ENCODE assay signal across 8 cellular contexts in the genomic region with DNA sequence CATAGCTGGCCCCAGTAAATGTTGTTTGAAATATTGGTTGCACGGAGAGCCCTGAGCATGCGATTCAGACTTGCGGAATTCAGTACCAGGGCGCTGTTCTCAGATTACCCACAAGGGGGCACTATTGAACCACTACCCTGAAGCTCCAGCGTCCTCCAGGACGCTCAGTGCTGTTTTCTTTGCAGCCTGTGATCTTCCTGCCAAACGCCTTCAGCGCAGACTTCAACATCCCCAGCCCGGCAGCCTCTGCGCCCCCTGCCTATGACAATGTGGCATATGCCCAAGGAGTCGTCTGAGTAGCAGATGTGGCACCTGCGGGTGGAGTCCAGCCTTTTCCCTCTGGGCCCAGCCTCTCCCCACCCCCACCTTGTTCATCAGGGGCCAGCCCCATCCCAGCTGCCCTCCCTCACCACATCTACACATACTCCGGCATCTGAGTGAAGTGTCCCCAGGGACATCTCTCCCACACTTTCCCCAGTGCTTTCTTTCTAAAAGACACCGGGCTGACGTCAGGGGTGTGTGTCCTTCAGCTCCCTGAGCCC. TPM values are rescaled to one million over a fixed set of nuclear protein-coding genes. Genes with fewer than 3 reads are reported as not detected.
DNase-seq lines count a peak whose midpoint lies in the region; TF ChIP-seq lines count a peak whose summit lies in the region.

No MANE protein-coding gene starts in this region.

- no peaks in the 10 kb centered on the region for H3K9me3 ChIP-seq in prostate gland
- H3K9me3 ChIP-seq in vagina: no peaks in the 10 kb centered on the region

- H3K27me3 ChIP-seq in prostate gland (replicated peaks; ENCODE audit: insufficient read depth): no peaks in the 10 kb centered on the region
- H3K27me3 ChIP-seq in vagina: no peaks in the 10 kb centered on the region

- 11% methylated on average over 15 of the region's 15 CpGs for WGBS in prostate gland

- peak overlapping the region in 1 of 2 donors; percentile 19 for H3K27ac ChIP-seq in prostate gland
- H3K27ac ChIP-seq in vagina: no peak overlapping the region

- DNase-seq in GM03348 (ENCODE audit: low spot score) (peak; percentile 92), HCEC 1CT (peak; percentile 73), MV-4-11 (lab: John Stamatoyannopoulos, UW) (peak; percentile 83), SK-MEL-5 (ENCODE audit: low read depth, low spot score) (peak; percentile 85), glomerular visceral epithelial cell (ENCODE audit: extremely low spot score) (peak; percentile 84), prostate gland (ENCODE audit: low spot score) (peak; percentile 87), vagina (ENCODE audit: extremely low spot score in 2 of 2) (no peak)
- peak; percentile 81 for DNase-seq in activated naive CD4-positive, alpha-beta T cell treated with Interleukin-2 at 50 U/mL for 16 hours

- no peak for TF ChIP-seq POLR2A in prostate gland (IDR thresholded peaks at IDR 0.05)
- TF ChIP-seq POLR2A in vagina (IDR thresholded peaks at IDR 0.05): no peak

- H3K36me3 ChIP-seq in prostate gland (no peaks in the 10 kb centered on the region), vagina (no peaks in the 10 kb centered on the region)

- H3K4me3 ChIP-seq in prostate gland: no peak overlapping the region
- H3K4me3 ChIP-seq in vagina: no peak overlapping the region

- in situ Hi-C loops in SK-MEL-5 (cut with HindIII; ENCODE audit: low pct_unique_long_range_greater_than_20kb, low sequenced_read_pairs): no loop called here

- peak; percentile 76 to 90 (median 90) for TF ChIP-seq CTCF in prostate gland (IDR thresholded peaks at IDR 0.05)
- peak; percentile 44 to 75 (median 52) for TF ChIP-seq CTCF in vagina (IDR thresholded peaks at IDR 0.05)

- H3K4me1 ChIP-seq in prostate gland (replicated peaks): no peaks in the 10 kb centered on the region
- H3K4me1 ChIP-seq in vagina: no peaks in the 10 kb centered on the region

- intact Hi-C loops in prostate gland (cut with DNase I) (loop anchor here (5.0 kb wide), 1 partner anchor 122 kb away; no protein-coding TSS in a partner anchor), vagina (cut with DNase I) (no loop called here)

RNA-seq across cellular contexts. Expression of a gene that starts 9.6 kb away (rescaled TPM):
- total RNA-seq in SK-MEL-5 (2014; rRNA removed; shearing (Covaris generic)): not detected in 2 replicates
- not detected in 2 replicates for polyA plus RNA-seq in SK-MEL-5 (2015; cell fraction: cytosol; rRNA removed)
- polyA plus RNA-seq in SK-MEL-5 (2015; cell fraction: nucleus; rRNA removed): not detected in 2 replicates
- total RNA-seq in prostate gland (under 1 TPM in 1 of 2 donors, not detected in 1; 0.45 TPM), vagina (not detected)

RNA-seq across cellular contexts. Expression of a gene that starts 18.8 kb away (rescaled TPM):
- total RNA-seq in SK-MEL-5 (2014; rRNA removed; shearing (Covaris generic)): not detected in 2 replicates
- polyA plus RNA-seq in SK-MEL-5 (2015; cell fraction: cytosol; rRNA removed): not detected in 2 replicates
- polyA plus RNA-seq in SK-MEL-5 (2015; cell fraction: nucleus; rRNA removed): not detected in 2 replicates
- total RNA-seq in prostate gland (not detected), vagina (not detected)

RNA-seq across cellular contexts. Expression of a gene that starts 51.0 kb away (rescaled TPM):
- not detected in 2 replicates for total RNA-seq in SK-MEL-5 (2014; rRNA removed; shearing (Covaris generic))
- not detected in 2 replicates for polyA plus RNA-seq in SK-MEL-5 (2015; cell fraction: cytosol; rRNA removed)
- not detected in 2 replicates for polyA plus RNA-seq in SK-MEL-5 (2015; cell fraction: nucleus; rRNA removed)
- total RNA-seq in prostate gland: not detected
- total RNA-seq in vagina: not detected

Comparison
In these comparisons a context has a peak if more than half of its experiments do, and no peak if none do; other contexts are left out.
1. DNase-seq: peak in GM03348 (single experiment), HCEC 1CT (single experiment), MV-4-11 (single experiment), SK-MEL-5 (single experiment), activated naive CD4-positive, alpha-beta T cell treated with Interleukin-2 at 50 U/mL for 16 hours (single experiment), glomerular visceral epithelial cell (single experiment) and prostate gland (single experiment); none in vagina (0 of 2).